Comparison of ENCODE assay signal across 12 cellular contexts in genomic region chr16:70693231-70693671, GRCh38. TPM values are rescaled to one million over a fixed set of nuclear protein-coding genes. Genes with fewer than 3 reads are reported as not detected.
A peak's percentile ranks its signal among the peaks of the same experiment; 100 is the strongest.
DNase-seq lines count a peak whose midpoint lies in the region; ATAC-seq and TF ChIP-seq lines count a peak whose summit lies in the region.
"Had no signal": no experiment of that assay in that cellular context is flagged by ENCODE, and none has a peak within 500 bp of the region (broad histone marks: within the 10 kb centered on the region; RNA-seq: fewer than 3 reads in every experiment).

No MANE protein-coding gene starts in this region.

- ATAC-seq in gastrocnemius medialis (peak; percentile 48 to 67), HG03135 (IDR thresholded peaks at IDR 0.05; ENCODE audit: unreplicated experiment) (no peak), GM19397 (IDR thresholded peaks at IDR 0.05; ENCODE audit: unreplicated experiment) (no peak)
- ATAC-seq: activated CD8-positive, alpha-beta memory T cell treated with anti-CD3 and anti-CD28 coated beads, Interleukin-2, amount 10 ng/mL, durations not matched to agents 7 days and 5 days had no signal

- H3K27ac ChIP-seq in GM23248: peak overlapping the region; percentile 73
- peak overlapping the region; percentile 93 for H3K27ac ChIP-seq in left ventricle myocardium inferior (replicated peaks)
- peak overlapping the region; percentile 88 to 97 (median 94) for H3K27ac ChIP-seq in gastrocnemius medialis

- H3K9ac ChIP-seq in GM23248 (peak overlapping the region; percentile 86), adipocyte (ENCODE audit: low read length) (peak overlapping the region; percentile 62)

- TF ChIP-seq CTCF in left ventricle myocardium inferior (IDR thresholded peaks at IDR 0.05; ENCODE audit: borderline replicate concordance): no peak
- no peak for TF ChIP-seq CTCF in gastrocnemius medialis (IDR thresholded peaks at IDR 0.05 in 4 of 5, conservative IDR thresholded peaks at IDR 0.05 in 1 of 5)

- H3K4me1 ChIP-seq in GM23248 (ENCODE audit: insufficient read depth) (peaks cover 57% of the 10 kb centered on the region), adipocyte (ENCODE audit: control insufficient read depth, insufficient read depth, low read length) (peaks cover 59% of the 10 kb centered on the region), left ventricle myocardium inferior (peaks cover 100% of the 10 kb centered on the region), gastrocnemius medialis (peaks cover 89 to 99% of the 10 kb centered on the region in 2 donors)

- 52 to 56% methylated on average over 18 of the region's 18 CpGs for WGBS in GM23248 (ENCODE audit: low coverage in 1 of 2, low lambda C conversion rate in 2 of 2, missing lambda C conversion rate in 2 of 2), 2 experiments

- H3K36me3 ChIP-seq in GM23248 (ENCODE audit: low read depth) (no peaks in the 10 kb centered on the region), adipocyte (ENCODE audit: control insufficient read depth, insufficient read depth, low read length, severe bottlenecking) (no peaks in the 10 kb centered on the region), left ventricle myocardium inferior (no peaks in the 10 kb centered on the region), gastrocnemius medialis (no peaks in the 10 kb centered on the region)

- peak; percentile 47 for DNase-seq in GM23248
- peak; percentile 21 for DNase-seq in adipocyte (ENCODE audit: low read depth)
- DNase-seq in left ventricle myocardium inferior: peak; percentile 64
- peak; percentile 88 to 91 for DNase-seq in gastrocnemius medialis
- DNase-seq in NCI-H510A treated with DMSO at 0.1 percent for 48 hours (lab: John Stamatoyannopoulos, UW): no peak
- DNase-seq in activated CD8-positive, alpha-beta memory T cell treated with anti-CD3 and anti-CD28 coated beads for 24 hours: no peak
- DNase-seq: activated CD8-positive, alpha-beta memory T cell treated with anti-CD3 and anti-CD28 coated beads, Interleukin-2, amount 10 ng/mL, durations not matched to agents 7 days and 5 days; NCI-H2081 treated with DMSO at 0.1 percent for 48 hours; stimulated activated CD4-positive, alpha-beta T cell treated with anti-CD3 and anti-CD28 coated beads, Interleukin-15, amount 100 ng/mL, for 24 hours; T-helper 1 cell had no signal

- H3K9me3 ChIP-seq in GM23248 (ENCODE audit: low read depth) (no peaks in the 10 kb centered on the region), adipocyte (ENCODE audit: control insufficient read depth, low read length) (no peaks in the 10 kb centered on the region), left ventricle myocardium inferior (replicated peaks) (no peaks in the 10 kb centered on the region), gastrocnemius medialis (no peaks in the 10 kb centered on the region)

- no peaks in the 10 kb centered on the region for H4K20me1 ChIP-seq in GM23248 (ENCODE audit: insufficient read depth)

- H3K4me3 ChIP-seq in GM23248 (no peak overlapping the region), adipocyte (ENCODE audit: low read length) (no peak overlapping the region), left ventricle myocardium inferior (peak overlapping the region; percentile 35), gastrocnemius medialis (peak overlapping the region in 2 of 4 donors; percentile 27 to 34)

- no peaks in the 10 kb centered on the region for H3K9me2 ChIP-seq in GM23248 (ENCODE audit: insufficient read depth)

- intact Hi-C loops in left ventricle myocardium inferior (cut with micrococcal nuclease) (no loop called here), gastrocnemius medialis (cut with DNase I; ENCODE audit: low total_unique reads) (no loop called here)

- H3F3A ChIP-seq in GM23248 (ENCODE audit: insufficient read depth): peaks cover 9% of the 10 kb centered on the region; the same call in 1 of the 2 replicates

- no peaks in the 10 kb centered on the region for H3K79me2 ChIP-seq in GM23248 (ENCODE audit: insufficient read depth)

- TF ChIP-seq POLR2A in gastrocnemius medialis (IDR thresholded peaks at IDR 0.05): peak; percentile 87 to 88

- H3K27me3 ChIP-seq in GM23248 (replicated peaks; ENCODE audit: insufficient read depth) (no peaks in the 10 kb centered on the region), adipocyte (replicated peaks; ENCODE audit: control insufficient read depth, insufficient read depth, low read length) (no peaks in the 10 kb centered on the region), left ventricle myocardium inferior (ENCODE audit: low read depth) (no peaks in the 10 kb centered on the region), gastrocnemius medialis (no peaks in the 10 kb centered on the region)

- in situ Hi-C loops in GM23248 (cut with MboI) (no loop called here), gastrocnemius medialis (cut with MboI; ENCODE audit: low sequenced_read_pairs in 4 of 4) (no loop called here)

- H3K4me2 ChIP-seq in GM23248 (ENCODE audit: unreplicated experiment): no peak overlapping the region

- no peak overlapping the region for H2AFZ ChIP-seq in GM23248

RNA-seq across cellular contexts. Expression of gene MTSS2, which starts 7.4 kb away (rescaled TPM):
- total RNA-seq in GM23248 (2014; rRNA removed; shearing (Covaris generic)): 13.2 and 23.7 TPM in 2 replicates
- 0.43 and 0.44 TPM in 2 replicates for polyA plus RNA-seq in GM23248 (2016; fragmentation: Nextera tagmentation; extraction: Ambion mirVana)
- total RNA-seq in left ventricle myocardium inferior: 83.9 TPM
- total RNA-seq in gastrocnemius medialis: 100 to 1,000 TPM in 1 of 4 donors, 10 to 100 TPM in 3; 42.6 to 160 (median 93.9) TPM

RNA-seq across cellular contexts. Expression of gene IL34, which starts 46.9 kb away (rescaled TPM):
- total RNA-seq in GM23248 (2014; rRNA removed; shearing (Covaris generic)): 1.0 TPM in 1 of 2 replicates, not detected in the other
- 0.15 TPM in 1 of 2 replicates, not detected in the other for polyA plus RNA-seq in GM23248 (2016; fragmentation: Nextera tagmentation; extraction: Ambion mirVana)
- total RNA-seq in left ventricle myocardium inferior (2.1 TPM), gastrocnemius medialis (10 to 100 TPM in 3 of 4 donors, under 1 TPM in 1; 0.71 to 93.0 (median 22.1) TPM)
- total RNA-seq: activated CD8-positive, alpha-beta memory T cell treated with anti-CD3 and anti-CD28 coated beads, Interleukin-2, amount 10 ng/mL, durations not matched to agents 7 days and 5 days had no signal

Comparison
In these comparisons a context has a peak if more than half of its experiments do, and no peak if none do; other contexts are left out.
1. DNase-seq: peak in GM23248 (single experiment), adipocyte (single experiment), left ventricle myocardium inferior (single experiment) and gastrocnemius medialis (2 of 2); none in NCI-H510A treated with DMSO at 0.1 percent for 48 hours (single experiment) and activated CD8-positive, alpha-beta memory T cell treated with anti-CD3 and anti-CD28 coated beads for 24 hours (single experiment).
2. ATAC-seq: peak in gastrocnemius medialis (2 of 2); none in HG03135 (single experiment) and GM19397 (single experiment).
3. Peak in every context shown above with its lines, with median percentiles within 50 percentile points of each other: H3K27ac ChIP-seq.